Comparison of ENCODE assay signal across 21 cellular contexts in the genomic region with DNA sequence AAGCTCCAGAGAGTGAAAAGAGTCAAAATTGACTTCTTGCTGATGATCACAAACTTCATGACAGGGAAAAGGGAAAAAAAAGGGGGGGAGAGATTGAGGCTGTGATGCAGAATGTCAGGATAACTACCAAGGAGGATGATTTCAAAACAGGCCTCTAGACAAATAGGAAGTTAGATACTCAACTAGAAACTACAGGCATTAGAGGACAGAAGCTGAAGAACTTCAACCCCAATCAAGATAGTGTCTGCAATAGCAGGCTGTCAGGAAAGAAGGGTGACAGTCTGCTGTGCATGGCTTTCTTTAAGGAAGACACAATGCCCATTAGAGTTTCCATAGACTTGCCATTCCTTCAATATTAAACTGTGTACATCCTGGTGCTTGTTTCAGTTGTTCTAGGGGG.
DNase-seq lines count a peak whose midpoint lies in the region; ATAC-seq, FAIRE-seq and TF ChIP-seq lines count a peak whose summit lies in the region.
"Had no signal": no experiment of that assay in that cellular context is flagged by ENCODE, and none has a peak within 500 bp of the region (broad histone marks: within the 10 kb centered on the region; RNA-seq: fewer than 3 reads in every experiment).

No MANE protein-coding gene starts in this region.

- peak overlapping the region; percentile 59 for H3K4me3 Mint-ChIP-seq in nephron progenitor cell
- no peak overlapping the region for H3K4me3 Mint-ChIP-seq in activated CD4-positive, alpha-beta T cell treated with anti-CD3 and anti-CD28 coated beads, Interleukin-2, amount 10 ng/mL, durations not matched to agents 7 days and 5 days
- H3K4me3 Mint-ChIP-seq: CD14-positive monocyte had no signal

- no peak overlapping the region for H3K4me2 ChIP-seq in GM12878 (ENCODE audit: control insufficient read depth, insufficient read depth)

- H3K36me3 Mint-ChIP-seq in nephron progenitor cell (ENCODE audit: low read depth): no peaks in the 10 kb centered on the region
- H3K36me3 Mint-ChIP-seq in activated CD4-positive, alpha-beta T cell treated with anti-CD3 and anti-CD28 coated beads, Interleukin-2, amount 10 ng/mL, durations not matched to agents 7 days and 5 days (ENCODE audit: low read depth): no peaks in the 10 kb centered on the region
- H3K36me3 Mint-ChIP-seq: CD14-positive monocyte had no signal

- no peaks in the 10 kb centered on the region for H3K79me2 ChIP-seq in GM12878 (ENCODE audit: control insufficient read depth, insufficient read depth, low read length)

- peak overlapping the region; percentile 52 for H3K27ac Mint-ChIP-seq in nephron progenitor cell
- no peak overlapping the region for H3K27ac Mint-ChIP-seq in activated CD4-positive, alpha-beta T cell treated with anti-CD3 and anti-CD28 coated beads, Interleukin-2, amount 10 ng/mL, durations not matched to agents 7 days and 5 days
- H3K27ac Mint-ChIP-seq: CD14-positive monocyte had no signal

- H3K4me1 ChIP-seq in cardiac muscle cell (ENCODE audit: low read depth) (peaks cover 15% of the 10 kb centered on the region), GM12878 (ENCODE audit: control insufficient read depth, insufficient read depth, low read length) (no peaks in the 10 kb centered on the region), small intestine (ENCODE audit: control insufficient read depth in 2 of 2, insufficient read depth in 1 of 2, low read depth in 1 of 2, low read length in 1 of 2) (no peaks in the 10 kb centered on the region), esophagus muscularis mucosa (no peaks in the 10 kb centered on the region)

- H4K20me1 ChIP-seq in GM12878 (ENCODE audit: control insufficient read depth, insufficient read depth): no peaks in the 10 kb centered on the region

- ATAC-seq in Right ventricle myocardium inferior: no peak
- ATAC-seq in GM12878: no peak
- ATAC-seq: K562 had no signal

- H3K36me3 ChIP-seq in cardiac muscle cell (no peaks in the 10 kb centered on the region), GM12878 (ENCODE audit: control insufficient read depth in 2 of 2, insufficient read depth in 2 of 2, low read length in 1 of 2) (no peaks in the 10 kb centered on the region), small intestine (ENCODE audit: control insufficient read depth in 2 of 2, insufficient read depth in 2 of 2, low read length in 2 of 2) (no peaks in the 10 kb centered on the region), esophagus muscularis mucosa (no peaks in the 10 kb centered on the region)
- H3K36me3 ChIP-seq: HAP-1 had no signal

- H3K9me3 Mint-ChIP-seq in nephron progenitor cell: no peaks in the 10 kb centered on the region
- H3K9me3 Mint-ChIP-seq in activated CD4-positive, alpha-beta T cell treated with anti-CD3 and anti-CD28 coated beads, Interleukin-2, amount 10 ng/mL, durations not matched to agents 7 days and 5 days: no peaks in the 10 kb centered on the region

- H3K4me3 ChIP-seq in cardiac muscle cell (no peak overlapping the region), GM12878 (no peak overlapping the region), small intestine (ENCODE audit: low read depth in 1 of 2, low read length in 2 of 2) (no peak overlapping the region), esophagus muscularis mucosa (no peak overlapping the region)
- H3K4me3 ChIP-seq: HAP-1, K562, SK-N-MC had no signal

- CTCF ChIA-PET in GM12878 (lab: Yijun Ruan, JAX): no interaction called here
- CTCF ChIA-PET in activated CD4-positive, alpha-beta T cell treated with anti-CD3 and anti-CD28 coated beads, Interleukin-2, amount 10 ng/mL, durations not matched to agents 7 days and 5 days (lab: Charles Lee): interaction anchor here (1.0 to 1.8 kb wide), 2 partner anchors 24 to 28 kb away, joined by 4 read pairs; no protein-coding TSS in a partner anchor

- SMC1A ChIA-PET in GM12878 (lab: Charles Lee; ENCODE audit: uncharacterized antibody, unreplicated experiment): interaction anchor here (1.6 kb wide), 1 partner anchor 14 kb away, joined by 4 read pairs; no protein-coding TSS in a partner anchor

- no TSS peak for BruUV-seq in GM12878 (replicated peaks; lab: Mats Ljungman, UMichigan)

- DNase-seq in cardiac muscle cell (ENCODE audit: low read depth in 1 of 2, low spot score in 1 of 2) (no peak), Right ventricle myocardium inferior (ENCODE audit: missing footprints) (no peak), GM12878 (ENCODE audit: low read depth, low spot score) (no peak), nephron progenitor cell (no peak), small intestine (peak; percentile 17), esophagus muscularis mucosa (ENCODE audit: extremely low spot score) (no peak), middle frontal gyrus (ENCODE audit: extremely low spot score, low spot score) (no peak)
- DNase-seq in activated CD4-positive, alpha-beta T cell treated with anti-CD3 and anti-CD28 coated beads, Interleukin-2, amount 10 ng/mL, durations not matched to agents 7 days and 5 days: no peak
- DNase-seq: AML-193, DMS79, NCI-H1417, NCI-H187, NCI-H226, NCI-H524 treated with DMSO at 0.1 percent for 48 hours, OCI-M1, SHP77 had no signal

- H3K9ac ChIP-seq in GM12878 (ENCODE audit: control insufficient read depth, insufficient read depth, low read length): no peak overlapping the region

- TF ChIP-seq POLR2A in GM12878 (IDR thresholded peaks at IDR 0.05; ENCODE audit: low read depth, low read length) (no peak), esophagus muscularis mucosa (IDR thresholded peaks at IDR 0.05; ENCODE audit: low read depth) (no peak)

- H3K27me3 ChIP-seq in cardiac muscle cell: no peaks in the 10 kb centered on the region
- H3K27me3 ChIP-seq in GM12878 (replicated peaks in 1 of 2; ENCODE audit: control insufficient read depth in 2 of 2, insufficient read depth in 2 of 2, low read length in 1 of 2): no peaks in the 10 kb centered on the region
- no peaks in the 10 kb centered on the region for H3K27me3 ChIP-seq in small intestine (ENCODE audit: control insufficient read depth in 2 of 2, insufficient read depth in 2 of 2, low read length in 2 of 2)
- no peaks in the 10 kb centered on the region for H3K27me3 ChIP-seq in esophagus muscularis mucosa

- RAD21 ChIA-PET in GM12878 (lab: Charles Lee; ENCODE audit: unreplicated experiment): no interaction called here

- no peak for TF ChIP-seq EP300 in GM12878 (IDR thresholded peaks at IDR 0.05; ENCODE audit: borderline replicate concordance in 1 of 2, control insufficient read depth in 1 of 2, low read depth in 2 of 2, low read length in 2 of 2)
- TF ChIP-seq EP300 in esophagus muscularis mucosa (IDR thresholded peaks at IDR 0.05): no peak

- H3K4me1 Mint-ChIP-seq in nephron progenitor cell: peaks cover 55% of the 10 kb centered on the region
- no peaks in the 10 kb centered on the region for H3K4me1 Mint-ChIP-seq in activated CD4-positive, alpha-beta T cell treated with anti-CD3 and anti-CD28 coated beads, Interleukin-2, amount 10 ng/mL, durations not matched to agents 7 days and 5 days
- H3K4me1 Mint-ChIP-seq: CD14-positive monocyte had no signal

- in situ Hi-C loops in GM12878 (cut with MboI): no loop called here

- TF ChIP-seq CTCF in cardiac muscle cell (IDR thresholded peaks at IDR 0.05; ENCODE audit: low read depth, low read length): no peak
- TF ChIP-seq CTCF in GM12878 (IDR thresholded peaks at IDR 0.05 in 2 of 3, conservative IDR thresholded peaks at IDR 0.05 in 1 of 3; ENCODE audit: control insufficient read depth in 2 of 3, extremely low read depth in 1 of 3, insufficient read depth in 1 of 3, low read depth in 3 of 3, low read length in 3 of 3): no peak
- TF ChIP-seq CTCF in nephron progenitor cell (IDR thresholded peaks at IDR 0.05): no peak
- no peak for TF ChIP-seq CTCF in esophagus muscularis mucosa (IDR thresholded peaks at IDR 0.05)

- no peak for TF ChIP-seq RAD21 in GM12878 (IDR thresholded peaks at IDR 0.05; ENCODE audit: insufficient read depth, low read depth, low read length)

- POLR2A ChIA-PET in GM12878 (lab: Charles Lee): interaction anchor here (0.7 kb wide), 1 partner anchor 180 kb away, joined by 3 read pairs; no protein-coding TSS in a partner anchor
- POLR2A ChIA-PET in activated CD4-positive, alpha-beta T cell treated with anti-CD3 and anti-CD28 coated beads, Interleukin-2, amount 10 ng/mL, durations not matched to agents 7 days and 5 days (lab: Charles Lee): interaction anchor here (0.6 kb wide), 1 partner anchor 133 kb away, joined by 3 read pairs; no protein-coding TSS in a partner anchor

- H3K27ac ChIP-seq in cardiac muscle cell (peak overlapping the region; percentile 1), GM12878 (ENCODE audit: control insufficient read depth, insufficient read depth) (no peak overlapping the region), small intestine (ENCODE audit: low read depth in 1 of 2, low read length in 1 of 2) (no peak overlapping the region), esophagus muscularis mucosa (replicated peaks in 1 of 4) (no peak overlapping the region)
- H3K27ac ChIP-seq: 22Rv1, SK-N-MC had no signal

- H3K9me3 ChIP-seq in cardiac muscle cell (ENCODE audit: low read depth) (no peaks in the 10 kb centered on the region), GM12878 (replicated peaks; ENCODE audit: control insufficient read depth, insufficient read depth, low read length) (no peaks in the 10 kb centered on the region), small intestine (ENCODE audit: control insufficient read depth, low read depth) (no peaks in the 10 kb centered on the region), esophagus muscularis mucosa (no peaks in the 10 kb centered on the region)
- H3K9me3 ChIP-seq: HAP-1 had no signal

- peak; percentile 13 for FAIRE-seq in GM12878 (lab: Jason Lieb, UNC)
- no peak for FAIRE-seq in small intestine (lab: Jason Lieb, UNC)
- FAIRE-seq: K562 had no signal

- no peak overlapping the region for H2AFZ ChIP-seq in GM12878 (ENCODE audit: control insufficient read depth, low read depth, low read length)

- no peaks in the 10 kb centered on the region for H3K27me3 Mint-ChIP-seq in nephron progenitor cell (ENCODE audit: low read depth, poor library complexity)
- no peaks in the 10 kb centered on the region for H3K27me3 Mint-ChIP-seq in activated CD4-positive, alpha-beta T cell treated with anti-CD3 and anti-CD28 coated beads, Interleukin-2, amount 10 ng/mL, durations not matched to agents 7 days and 5 days

- intact Hi-C loops in Right ventricle myocardium inferior (cut with DNase I): no loop called here
- intact Hi-C loops in GM12878 (cut with micrococcal nuclease; ENCODE audit: unreplicated experiment): no loop called here
- intact Hi-C loops in esophagus muscularis mucosa (cut with DNase I): no loop called here

TF ChIP-seq in GM12878, 131 proteins besides CTCF, POLR2A, EP300 and RAD21 (continues in another document):
- TF ChIP-seq TBL1XR1 (IDR thresholded peaks at IDR 0.05; ENCODE audit: low read depth, low read length) (no peak), TAF1 (IDR thresholded peaks at IDR 0.05; ENCODE audit: borderline replicate concordance, low read depth, low read length) (no peak), SUZ12 (IDR thresholded peaks at IDR 0.05; ENCODE audit: unreplicated experiment) (no peak), SPI1 (IDR thresholded peaks at IDR 0.05; ENCODE audit: borderline replicate concordance, insufficient read depth, low read depth, low read length) (no peak), FOXK2 (IDR thresholded peaks at IDR 0.05) (no peak), NFIC (IDR thresholded peaks at IDR 0.05; ENCODE audit: low read depth, low read length) (no peak)
